Comparison of ENCODE assay signal across 9 cellular contexts in the genomic region with DNA sequence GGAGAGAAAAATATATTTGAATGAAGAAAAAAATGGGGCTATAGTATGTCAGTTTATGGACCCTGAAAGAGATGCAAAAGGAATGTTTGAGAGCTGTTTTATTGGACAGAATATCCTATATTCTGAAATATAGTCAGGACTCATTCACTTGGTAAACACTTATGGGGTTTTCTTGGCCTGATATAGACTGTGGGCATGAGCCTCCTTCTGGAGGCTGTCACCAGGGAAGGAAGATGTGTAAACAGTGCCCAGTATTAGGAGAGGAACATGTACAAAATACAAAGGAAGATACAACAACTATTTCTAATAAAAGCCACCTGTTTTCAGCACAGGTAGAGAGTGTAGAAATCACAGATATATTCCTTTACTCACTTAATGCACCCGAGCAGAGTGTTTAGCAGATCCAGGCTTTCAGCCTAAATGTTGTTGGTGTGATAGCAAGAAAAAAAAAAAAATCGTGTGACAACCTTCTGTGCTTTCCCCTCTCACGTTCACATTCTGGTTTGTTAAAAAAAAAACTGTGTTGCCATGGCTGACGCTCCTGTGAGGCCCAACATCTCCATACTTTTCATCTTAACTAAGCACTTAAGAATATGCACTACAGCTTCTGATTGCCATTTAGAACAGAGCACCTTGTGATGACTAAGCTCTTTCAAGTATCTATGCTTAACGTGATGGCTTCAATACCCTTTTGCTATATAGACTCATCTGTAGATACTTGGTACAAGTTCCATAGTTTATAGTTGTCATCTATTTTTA.
DNase-seq lines count a peak whose midpoint lies in the region; ATAC-seq, FAIRE-seq and TF ChIP-seq lines count a peak whose summit lies in the region.
"Had no signal": no experiment of that assay in that cellular context is flagged by ENCODE, and none has a peak within 500 bp of the region (broad histone marks: within the 10 kb centered on the region; RNA-seq: fewer than 3 reads in every experiment).

No MANE protein-coding gene starts in this region.

- no peak for DNase-seq in GM18507 (ENCODE audit: extremely low spot score, insufficient read length, low read depth)
- DNase-seq in central memory CD4-positive, alpha-beta T cell = peak; percentile 18
- no peak for DNase-seq in NCI-H1092 treated with DMSO at 0.1 percent for 48 hours (lab: John Stamatoyannopoulos, UW)
- DNase-seq in NK-92 (lab: John Stamatoyannopoulos, UW; ENCODE audit: unreplicated experiment) = no peak
- DNase-seq in NOMO-1 treated with DMSO at 0.1 percent for 48 hours (lab: John Stamatoyannopoulos, UW; ENCODE audit: unreplicated experiment) = no peak

- peak overlapping the region; percentile 33 to 36 for H3K4me3 ChIP-seq in neutrophil (ENCODE audit: low read depth in 1 of 2, low read length in 1 of 2)
- H3K4me3 ChIP-seq: adrenal gland had no signal

- peak overlapping the region; percentile 94 for H3K27ac ChIP-seq in neutrophil

- FAIRE-seq in GM18507 (lab: Jason Lieb, UNC) = peak; percentile 53

- H3K4me1 ChIP-seq in neutrophil (ENCODE audit: control insufficient read depth in 1 of 2, insufficient read depth in 1 of 2, low read depth in 1 of 2, low read length in 1 of 2) = peaks cover 70 to 71% of the 10 kb centered on the region in 2 experiments

- no peaks in the 10 kb centered on the region for H3K9me3 ChIP-seq in neutrophil
- H3K9me3 ChIP-seq: adrenal gland had no signal

- ATAC-seq in HG03565 (IDR thresholded peaks at IDR 0.05; ENCODE audit: unreplicated experiment) = peak; percentile 32
- no peak for ATAC-seq in esophagus mucosa

- no peak for TF ChIP-seq CTCF in neutrophil (IDR thresholded peaks at IDR 0.05)

- H3K36me3 ChIP-seq in neutrophil = no peaks in the 10 kb centered on the region
- H3K36me3 ChIP-seq: adrenal gland had no signal

- H3K27me3 ChIP-seq in neutrophil = no peaks in the 10 kb centered on the region
- H3K27me3 ChIP-seq: adrenal gland had no signal
